8 cellular contexts compared by ENCODE assay signal in genomic region chr1:173824315-173825081, GRCh38. TPM values are rescaled to one million over a fixed set of nuclear protein-coding genes. Genes with fewer than 3 reads are reported as not detected.
DNase-seq lines count a peak whose midpoint lies in the region; TF ChIP-seq lines count a peak whose summit lies in the region.

TSS of gene CENPL (minus strand) at chr1:173824883. CDS start at chr1:173811299, 13,584 bp downstream.
TSS of gene DARS2 (plus strand) at chr1:173824673. CDS start at chr1:173825230, 557 bp downstream.

- H4K20me1 ChIP-seq in H9 (ENCODE audit: control insufficient read depth, insufficient read depth, insufficient read length), result no peaks in the 10 kb centered on the region

- H2BK12ac ChIP-seq in H9 (ENCODE audit: insufficient read length, low read depth, low read length), result no peak within 1 kb of the TSS

- H3K27ac ChIP-seq in H9 (ENCODE audit: insufficient read length, low read depth, low read length), result peak within 1 kb of the TSS; percentile 80

- H2BK20ac ChIP-seq in H9 (ENCODE audit: low read depth, low read length, poor library complexity, severe bottlenecking), result no peak within 1 kb of the TSS

- peak within 1 kb of the TSS; percentile 65 for H2AFZ ChIP-seq in H9 (ENCODE audit: low read length)

- H3K36me3 Mint-ChIP-seq in H9 (ENCODE audit: insufficient read depth in 1 of 3, low read depth in 3 of 3), result peaks cover 12 to 30% (median 29%) of the 10 kb centered on the region in 3 experiments; a peak in 6 of 7 replicates
- peaks cover 16% of the 10 kb centered on the region for H3K36me3 Mint-ChIP-seq in nephron (ENCODE audit: low read depth)
- H3K36me3 Mint-ChIP-seq in stimulated activated naive CD8-positive, alpha-beta T cell treated with anti-CD3 and anti-CD28 coated beads, Interleukin-15, Interleukin-2, amounts not matched to agents 100 ng/mL and 50 ng/mL, for 24 hours (ENCODE audit: low read depth), result peaks cover 37% of the 10 kb centered on the region

- peak within 1 kb of the TSS; percentile 95 for H3K18ac ChIP-seq in H9 (ENCODE audit: insufficient read length, low read depth, low read length)

- peak within 1 kb of the TSS; percentile 59 for H3T11ph ChIP-seq in H9 (ENCODE audit: low read length)

- H3K56ac ChIP-seq in H9 (ENCODE audit: insufficient read length, low read depth, low read length), result peak within 1 kb of the TSS; percentile 14

- TF ChIP-seq CTCF in H9 (conservative IDR thresholded peaks at IDR 0.05), result no peak
- no peak for TF ChIP-seq CTCF in fibroblast of pulmonary artery (IDR thresholded peaks at IDR 0.05; ENCODE audit: low read length, missing control alignments)
- TF ChIP-seq CTCF in nephron (IDR thresholded peaks at IDR 0.05; ENCODE audit: unreplicated experiment in 3 of 3), result no peak

- peak within 1 kb of the TSS; percentile 16 for H2BK5ac ChIP-seq in H9 (ENCODE audit: insufficient read length, low read length)

- no CpG with 5 or more reads among the region's 55 CpGs for WGBS in H9 (ENCODE audit: extremely low coverage, insufficient read length, low lambda C conversion rate)

- H3K4me3 Mint-ChIP-seq in H9, result peak within 1 kb of the TSS; percentile 95 to 99
- peak within 1 kb of the TSS; percentile 92 to 99 (median 94) for H3K4me3 Mint-ChIP-seq in nephron
- H3K4me3 Mint-ChIP-seq in stimulated activated naive CD8-positive, alpha-beta T cell treated with anti-CD3 and anti-CD28 coated beads, Interleukin-15, Interleukin-2, amounts not matched to agents 100 ng/mL and 50 ng/mL, for 24 hours, result peak within 1 kb of the TSS; percentile 99

- no peak within 1 kb of the TSS for H2AK5ac ChIP-seq in H9 (ENCODE audit: insufficient read length, low read length)

- H3K4me3 ChIP-seq in MG63 (peak within 1 kb of the TSS; percentile 82), fibroblast of pulmonary artery (replicated peaks; ENCODE audit: low read depth, low read length) (peak within 1 kb of the TSS; percentile 99)

- H3K14ac ChIP-seq in H9 (ENCODE audit: insufficient read depth, low read length), result peak within 1 kb of the TSS; percentile 86

- H3K27me3 ChIP-seq in H9 (ENCODE audit: insufficient read depth, low read length), result no peaks in the 10 kb centered on the region
- H3K27me3 ChIP-seq in MG63, result no peaks in the 10 kb centered on the region

- no peak within 1 kb of the TSS for H4K8ac ChIP-seq in H9 (replicated peaks; ENCODE audit: insufficient read length, low read depth, low read length)

- no peak within 1 kb of the TSS for H2BK120ac ChIP-seq in H9 (ENCODE audit: low read depth, low read length, poor library complexity, severe bottlenecking)

- H3K23ac ChIP-seq in H9 (ENCODE audit: insufficient read length, low read depth, low read length), result no peak within 1 kb of the TSS

- peaks cover 4% of the 10 kb centered on the region for H3K79me1 ChIP-seq in H9 (ENCODE audit: insufficient read depth, low read depth, low read length, poor library complexity, severe bottlenecking)

- H3K4ac ChIP-seq in H9 (ENCODE audit: low read depth, low read length), result no peak within 1 kb of the TSS

- no peak within 1 kb of the TSS for H4K91ac ChIP-seq in H9 (ENCODE audit: insufficient read length, low read depth, low read length)

- peaks cover 7% of the 10 kb centered on the region for H3K23me2 ChIP-seq in H9 (ENCODE audit: insufficient read length, low read depth, low read length, poor library complexity, severe bottlenecking)

- DNase-seq in ELR (ENCODE audit: low read depth), result peak; percentile 98
- peak; percentile 95 for DNase-seq in H9
- peak; percentile 96 for DNase-seq in MG63
- peak; percentile 96 for DNase-seq in SHP77 treated with DMSO at 0.1 percent for 48 hours (lab: John Stamatoyannopoulos, UW)
- peak; percentile 96 for DNase-seq in activated effector memory CD4-positive, alpha-beta T cell treated with anti-CD3 and anti-CD28 coated beads, Interleukin-2, amount 50 U/mL, for 16 hours
- DNase-seq in fibroblast of pulmonary artery (ENCODE audit: low read depth), result peak; percentile 99

- H3K4me1 ChIP-seq in H9 (ENCODE audit: insufficient read depth, low read length), result no peaks in the 10 kb centered on the region; the same call in 1 of the 2 replicates

- H3K9me3 ChIP-seq in H9 (ENCODE audit: control insufficient read depth, low read depth, low read length) (no peaks in the 10 kb centered on the region), MG63 (no peaks in the 10 kb centered on the region)

- peaks cover 14% of the 10 kb centered on the region; the same call in 1 of the 2 replicates for H3K79me2 ChIP-seq in H9 (ENCODE audit: insufficient read depth, low read length)

- H3K27me3 Mint-ChIP-seq in H9 (ENCODE audit: low read depth) (no peaks in the 10 kb centered on the region), nephron (ENCODE audit: low read depth) (no peaks in the 10 kb centered on the region)
- no peaks in the 10 kb centered on the region for H3K27me3 Mint-ChIP-seq in stimulated activated naive CD8-positive, alpha-beta T cell treated with anti-CD3 and anti-CD28 coated beads, Interleukin-15, Interleukin-2, amounts not matched to agents 100 ng/mL and 50 ng/mL, for 24 hours

- peaks cover 32% of the 10 kb centered on the region for H3K36me3 ChIP-seq in MG63

- H3K4me2 ChIP-seq in H9 (ENCODE audit: insufficient read depth, insufficient read length, low read length), result peak within 1 kb of the TSS; percentile 74

- H2BK15ac ChIP-seq in H9 (ENCODE audit: low read depth, low read length), result no peak within 1 kb of the TSS

- H3K9ac ChIP-seq in H9 (ENCODE audit: extremely low read depth, insufficient read length, low read length), result peak within 1 kb of the TSS; percentile 89

- H3K9me3 Mint-ChIP-seq in H9, result no peaks in the 10 kb centered on the region
- H3K9me3 Mint-ChIP-seq in nephron, result no peaks in the 10 kb centered on the region
- no peaks in the 10 kb centered on the region for H3K9me3 Mint-ChIP-seq in stimulated activated naive CD8-positive, alpha-beta T cell treated with anti-CD3 and anti-CD28 coated beads, Interleukin-15, Interleukin-2, amounts not matched to agents 100 ng/mL and 50 ng/mL, for 24 hours

- peak within 1 kb of the TSS; percentile 25 for H4K5ac ChIP-seq in H9 (ENCODE audit: insufficient read length, low read depth, low read length)

- peaks cover 11 to 16% of the 10 kb centered on the region in 2 experiments for H3K4me1 Mint-ChIP-seq in H9
- peaks cover 36% of the 10 kb centered on the region for H3K4me1 Mint-ChIP-seq in nephron
- peaks cover 63% of the 10 kb centered on the region for H3K4me1 Mint-ChIP-seq in stimulated activated naive CD8-positive, alpha-beta T cell treated with anti-CD3 and anti-CD28 coated beads, Interleukin-15, Interleukin-2, amounts not matched to agents 100 ng/mL and 50 ng/mL, for 24 hours (ENCODE audit: low read depth)

- H3K27ac Mint-ChIP-seq in H9 (peak within 1 kb of the TSS; percentile 99 to 100 (median 100)), nephron (peak within 1 kb of the TSS; percentile 97 to 99 (median 99))
- peak within 1 kb of the TSS; percentile 99 for H3K27ac Mint-ChIP-seq in stimulated activated naive CD8-positive, alpha-beta T cell treated with anti-CD3 and anti-CD28 coated beads, Interleukin-15, Interleukin-2, amounts not matched to agents 100 ng/mL and 50 ng/mL, for 24 hours

RNA-seq across cellular contexts. Expression of gene CENPL, which starts in this region (rescaled TPM):
- total RNA-seq in H9 (2021), result 14.4 and 16.9 TPM in 2 replicates
- total RNA-seq in MG63 (2014; rRNA removed; shearing (Covaris generic); ENCODE audit: low replicate concordance), result 35.3 and 148 TPM in 2 replicates

RNA-seq across cellular contexts. Expression of gene DARS2, which starts in this region (rescaled TPM):
- total RNA-seq in H9 (2021), result 35.0 and 35.5 TPM in 2 replicates
- total RNA-seq in MG63 (2014; rRNA removed; shearing (Covaris generic); ENCODE audit: low replicate concordance), result 25.8 and 38.4 TPM in 2 replicates

Comparison
In these comparisons a context has a peak if more than half of its experiments do, and no peak if none do; other contexts are left out.
1. Peak in every context shown above with its lines: DNase-seq, H3K4me3 ChIP-seq and H3K27ac ChIP-seq.